Comparison of ENCODE assay signal across 2 cellular contexts in the genomic region with DNA sequence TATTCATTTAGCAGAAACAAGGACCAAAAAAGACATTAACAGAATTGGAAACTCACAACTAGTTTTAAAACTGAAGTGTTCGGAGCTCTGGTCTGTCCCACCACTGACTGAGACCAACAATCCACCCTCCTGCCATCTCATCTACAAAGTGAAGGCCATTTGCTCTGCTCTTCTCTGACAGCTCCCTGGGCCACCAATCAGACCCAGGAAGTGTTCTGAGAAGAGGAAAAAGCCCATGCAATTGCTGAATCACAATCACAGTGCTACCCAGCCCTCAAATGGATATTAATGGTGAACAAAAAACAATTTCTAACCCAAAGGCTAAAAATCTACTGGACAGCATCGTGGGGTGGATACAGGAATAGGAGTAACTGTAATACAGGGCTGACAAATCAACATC.
TF ChIP-seq lines count a peak whose summit lies in the region.

No MANE protein-coding gene starts in this region.

TF ChIP-seq in HCT116, 20 proteins besides CTCF, POLR2A, EP300 and RAD21:
- TF ChIP-seq POLR2AphosphoS5 (IDR thresholded peaks at IDR 0.05; ENCODE audit: low read depth, low read length) (no peak), EGR1 (IDR thresholded peaks at IDR 0.05; ENCODE audit: low read depth) (no peak), ZFX (IDR thresholded peaks at IDR 0.05) (no peak), EZH2phosphoT487 (IDR thresholded peaks at IDR 0.05; ENCODE audit: borderline replicate concordance) (no peak), SIN3A (IDR thresholded peaks at IDR 0.05; ENCODE audit: low read depth) (no peak), FOSL1 (IDR thresholded peaks at IDR 0.05; ENCODE audit: low read depth) (no peak), YY1 (IDR thresholded peaks at IDR 0.05; ENCODE audit: extremely low read depth, insufficient replicate concordance, low read depth, low read length) (no peak), SP1 (IDR thresholded peaks at IDR 0.05; ENCODE audit: low read depth) (no peak), ELF1 (IDR thresholded peaks at IDR 0.05; ENCODE audit: borderline replicate concordance, low read depth) (no peak), ZNF274 (IDR thresholded peaks at IDR 0.05; ENCODE audit: low read depth, low read length) (no peak), CEBPB (IDR thresholded peaks at IDR 0.05; ENCODE audit: low read depth) (no peak), CBX3 (IDR thresholded peaks at IDR 0.05; ENCODE audit: low read depth) (no peak), EZH2 (IDR thresholded peaks at IDR 0.05) (no peak), SRF (IDR thresholded peaks at IDR 0.05; ENCODE audit: low read depth) (no peak)
- TF ChIP-seq, protein P1, sequence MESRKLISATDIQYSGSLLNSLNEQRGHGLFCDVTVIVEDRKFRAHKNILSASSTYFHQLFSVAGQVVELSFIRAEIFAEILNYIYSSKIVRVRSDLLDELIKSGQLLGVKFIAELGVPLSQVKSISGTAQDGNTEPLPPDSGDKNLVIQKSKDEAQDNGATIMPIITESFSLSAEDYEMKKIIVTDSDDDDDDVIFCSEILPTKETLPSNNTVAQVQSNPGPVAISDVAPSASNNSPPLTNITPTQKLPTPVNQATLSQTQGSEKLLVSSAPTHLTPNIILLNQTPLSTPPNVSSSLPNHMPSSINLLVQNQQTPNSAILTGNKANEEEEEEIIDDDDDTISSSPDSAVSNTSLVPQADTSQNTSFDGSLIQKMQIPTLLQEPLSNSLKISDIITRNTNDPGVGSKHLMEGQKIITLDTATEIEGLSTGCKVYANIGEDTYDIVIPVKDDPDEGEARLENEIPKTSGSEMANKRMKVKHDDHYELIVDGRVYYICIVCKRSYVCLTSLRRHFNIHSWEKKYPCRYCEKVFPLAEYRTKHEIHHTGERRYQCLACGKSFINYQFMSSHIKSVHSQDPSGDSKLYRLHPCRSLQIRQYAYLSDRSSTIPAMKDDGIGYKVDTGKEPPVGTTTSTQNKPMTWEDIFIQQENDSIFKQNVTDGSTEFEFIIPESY (IDR thresholded peaks at IDR 0.05; ENCODE audit: extremely low read depth, insufficient replicate concordance, low read length): no peak
- TF ChIP-seq, protein P2, sequence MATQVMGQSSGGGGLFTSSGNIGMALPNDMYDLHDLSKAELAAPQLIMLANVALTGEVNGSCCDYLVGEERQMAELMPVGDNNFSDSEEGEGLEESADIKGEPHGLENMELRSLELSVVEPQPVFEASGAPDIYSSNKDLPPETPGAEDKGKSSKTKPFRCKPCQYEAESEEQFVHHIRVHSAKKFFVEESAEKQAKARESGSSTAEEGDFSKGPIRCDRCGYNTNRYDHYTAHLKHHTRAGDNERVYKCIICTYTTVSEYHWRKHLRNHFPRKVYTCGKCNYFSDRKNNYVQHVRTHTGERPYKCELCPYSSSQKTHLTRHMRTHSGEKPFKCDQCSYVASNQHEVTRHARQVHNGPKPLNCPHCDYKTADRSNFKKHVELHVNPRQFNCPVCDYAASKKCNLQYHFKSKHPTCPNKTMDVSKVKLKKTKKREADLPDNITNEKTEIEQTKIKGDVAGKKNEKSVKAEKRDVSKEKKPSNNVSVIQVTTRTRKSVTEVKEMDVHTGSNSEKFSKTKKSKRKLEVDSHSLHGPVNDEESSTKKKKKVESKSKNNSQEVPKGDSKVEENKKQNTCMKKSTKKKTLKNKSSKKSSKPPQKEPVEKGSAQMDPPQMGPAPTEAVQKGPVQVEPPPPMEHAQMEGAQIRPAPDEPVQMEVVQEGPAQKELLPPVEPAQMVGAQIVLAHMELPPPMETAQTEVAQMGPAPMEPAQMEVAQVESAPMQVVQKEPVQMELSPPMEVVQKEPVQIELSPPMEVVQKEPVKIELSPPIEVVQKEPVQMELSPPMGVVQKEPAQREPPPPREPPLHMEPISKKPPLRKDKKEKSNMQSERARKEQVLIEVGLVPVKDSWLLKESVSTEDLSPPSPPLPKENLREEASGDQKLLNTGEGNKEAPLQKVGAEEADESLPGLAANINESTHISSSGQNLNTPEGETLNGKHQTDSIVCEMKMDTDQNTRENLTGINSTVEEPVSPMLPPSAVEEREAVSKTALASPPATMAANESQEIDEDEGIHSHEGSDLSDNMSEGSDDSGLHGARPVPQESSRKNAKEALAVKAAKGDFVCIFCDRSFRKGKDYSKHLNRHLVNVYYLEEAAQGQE (IDR thresholded peaks at IDR 0.05; ENCODE audit: low read depth): no peak
- TF ChIP-seq, protein P3, sequence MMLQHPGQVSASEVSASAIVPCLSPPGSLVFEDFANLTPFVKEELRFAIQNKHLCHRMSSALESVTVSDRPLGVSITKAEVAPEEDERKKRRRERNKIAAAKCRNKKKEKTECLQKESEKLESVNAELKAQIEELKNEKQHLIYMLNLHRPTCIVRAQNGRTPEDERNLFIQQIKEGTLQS (IDR thresholded peaks at IDR 0.05): no peak
- TF ChIP-seq, protein P4, sequence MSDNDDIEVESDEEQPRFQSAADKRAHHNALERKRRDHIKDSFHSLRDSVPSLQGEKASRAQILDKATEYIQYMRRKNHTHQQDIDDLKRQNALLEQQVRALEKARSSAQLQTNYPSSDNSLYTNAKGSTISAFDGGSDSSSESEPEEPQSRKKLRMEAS (IDR thresholded peaks at IDR 0.05): no peak

TF ChIP-seq in GM12878, 131 proteins besides CTCF, POLR2A, EP300 and RAD21:
- TF ChIP-seq MYB (IDR thresholded peaks at IDR 0.05; ENCODE audit: borderline replicate concordance, low read depth, low read length): no peak
- no peak for TF ChIP-seq RFX5 (IDR thresholded peaks at IDR 0.05; ENCODE audit: low read depth, low read length)
- no peak for TF ChIP-seq TCF12 (IDR thresholded peaks at IDR 0.05; ENCODE audit: low read depth, low read length)
- TF ChIP-seq GATAD2B (conservative IDR thresholded peaks at IDR 0.05; ENCODE audit: low read depth): no peak
